In the genomic region with DNA sequence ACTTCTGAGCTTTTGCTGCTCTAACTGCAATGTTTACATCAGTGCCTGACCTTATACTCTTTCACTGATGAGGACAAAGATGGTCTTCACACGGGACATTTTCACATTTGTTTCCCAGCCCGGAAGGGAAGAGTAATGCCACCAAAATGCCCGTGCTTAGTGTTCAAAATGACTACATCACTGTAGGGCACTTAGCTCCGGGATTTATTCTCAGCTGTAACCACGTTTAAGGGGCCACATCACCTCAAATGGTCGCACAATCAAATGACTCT, we compare ENCODE assay signal across 1 cellular context.
TF ChIP-seq lines count a peak whose summit lies in the region.

No MANE protein-coding gene starts in this region.

TF ChIP-seq in HepG2, 621 proteins besides CTCF, POLR2A, EP300 and RAD21:
- no peak for TF ChIP-seq HOXA9 (CRISPR knock-in tag; IDR thresholded peaks at IDR 0.05; ENCODE audit: borderline replicate concordance)
- no peak for TF ChIP-seq PHF20 (CRISPR knock-in tag; IDR thresholded peaks at IDR 0.05)
- no peak for TF ChIP-seq ZNF75D (CRISPR knock-in tag; IDR thresholded peaks at IDR 0.05; ENCODE audit: borderline replicate concordance)
- TF ChIP-seq, protein P1, sequence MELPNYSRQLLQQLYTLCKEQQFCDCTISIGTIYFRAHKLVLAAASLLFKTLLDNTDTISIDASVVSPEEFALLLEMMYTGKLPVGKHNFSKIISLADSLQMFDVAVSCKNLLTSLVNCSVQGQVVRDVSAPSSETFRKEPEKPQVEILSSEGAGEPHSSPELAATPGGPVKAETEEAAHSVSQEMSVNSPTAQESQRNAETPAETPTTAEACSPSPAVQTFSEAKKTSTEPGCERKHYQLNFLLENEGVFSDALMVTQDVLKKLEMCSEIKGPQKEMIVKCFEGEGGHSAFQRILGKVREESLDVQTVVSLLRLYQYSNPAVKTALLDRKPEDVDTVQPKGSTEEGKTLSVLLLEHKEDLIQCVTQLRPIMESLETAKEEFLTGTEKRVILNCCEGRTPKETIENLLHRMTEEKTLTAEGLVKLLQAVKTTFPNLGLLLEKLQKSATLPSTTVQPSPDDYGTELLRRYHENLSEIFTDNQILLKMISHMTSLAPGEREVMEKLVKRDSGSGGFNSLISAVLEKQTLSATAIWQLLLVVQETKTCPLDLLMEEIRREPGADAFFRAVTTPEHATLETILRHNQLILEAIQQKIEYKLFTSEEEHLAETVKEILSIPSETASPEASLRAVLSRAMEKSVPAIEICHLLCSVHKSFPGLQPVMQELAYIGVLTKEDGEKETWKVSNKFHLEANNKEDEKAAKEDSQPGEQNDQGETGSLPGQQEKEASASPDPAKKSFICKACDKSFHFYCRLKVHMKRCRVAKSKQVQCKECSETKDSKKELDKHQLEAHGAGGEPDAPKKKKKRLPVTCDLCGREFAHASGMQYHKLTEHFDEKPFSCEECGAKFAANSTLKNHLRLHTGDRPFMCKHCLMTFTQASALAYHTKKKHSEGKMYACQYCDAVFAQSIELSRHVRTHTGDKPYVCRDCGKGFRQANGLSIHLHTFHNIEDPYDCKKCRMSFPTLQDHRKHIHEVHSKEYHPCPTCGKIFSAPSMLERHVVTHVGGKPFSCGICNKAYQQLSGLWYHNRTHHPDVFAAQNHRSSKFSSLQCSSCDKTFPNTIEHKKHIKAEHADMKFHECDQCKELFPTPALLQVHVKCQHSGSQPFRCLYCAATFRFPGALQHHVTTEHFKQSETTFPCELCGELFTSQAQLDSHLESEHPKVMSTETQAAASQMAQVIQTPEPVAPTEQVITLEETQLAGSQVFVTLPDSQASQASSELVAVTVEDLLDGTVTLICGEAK (IDR thresholded peaks at IDR 0.05): no peak
- TF ChIP-seq, protein P1 (CRISPR knock-in tag; IDR thresholded peaks at IDR 0.05): no peak
- no peak for TF ChIP-seq MIXL1 (CRISPR knock-in tag; IDR thresholded peaks at IDR 0.05)
- no peak for TF ChIP-seq ZNF510 (CRISPR knock-in tag; IDR thresholded peaks at IDR 0.05; ENCODE audit: low read depth)
TF ChIP-seq in HepG2: peak in this region for 0.
